ENCODE assay signal across 1 cellular context in genomic region chr2:54611830-54612545, GRCh38.
TF ChIP-seq lines count a peak whose summit lies in the region.

No MANE protein-coding gene starts in this region.

TF ChIP-seq in HepG2, 621 proteins besides CTCF, POLR2A, EP300 and RAD21 (continued from another document and continues in another):
- TF ChIP-seq ZBTB33 (CRISPR knock-in tag; IDR thresholded peaks at IDR 0.05) (peak; percentile 55; the same call in 1 of the 2 replicates), HIC2 (CRISPR knock-in tag; IDR thresholded peaks at IDR 0.05; ENCODE audit: low read depth) (no peak), ZNF564 (CRISPR knock-in tag; IDR thresholded peaks at IDR 0.05) (no peak), ZBTB34 (CRISPR knock-in tag; IDR thresholded peaks at IDR 0.05) (no peak), TIGD3 (CRISPR knock-in tag; IDR thresholded peaks at IDR 0.05; ENCODE audit: borderline replicate concordance) (peak; percentile 76; the same call in 1 of the 2 replicates), MED1 (CRISPR knock-in tag; IDR thresholded peaks at IDR 0.05) (0 out of 2 replicates have a peak, but pooled peaks have one; percentile 17), SAP130 (CRISPR knock-in tag; IDR thresholded peaks at IDR 0.05; ENCODE audit: low read depth) (peak; percentile 43), SMAD9 (CRISPR knock-in tag; IDR thresholded peaks at IDR 0.05) (no peak), LBX2 (CRISPR knock-in tag; IDR thresholded peaks at IDR 0.05; ENCODE audit: borderline replicate concordance) (no peak), SALL1 (CRISPR knock-in tag; IDR thresholded peaks at IDR 0.05) (peak; percentile 16; the same call in 1 of the 2 replicates), ZNF878 (CRISPR knock-in tag; IDR thresholded peaks at IDR 0.05) (0 out of 2 replicates have a peak, but pooled peaks have one; percentile 21), ZNF678 (CRISPR knock-in tag; IDR thresholded peaks at IDR 0.05) (no peak), SOX5 (CRISPR knock-in tag; IDR thresholded peaks at IDR 0.05; ENCODE audit: borderline replicate concordance) (no peak), HMGA1 (CRISPR knock-in tag; conservative IDR thresholded peaks at IDR 0.05) (no peak), ZNF382 (CRISPR knock-in tag; IDR thresholded peaks at IDR 0.05; ENCODE audit: borderline replicate concordance) (no peak), ARID3A (IDR thresholded peaks at IDR 0.05; ENCODE audit: low read depth, low read length) (no peak), KLF6 (CRISPR knock-in tag; IDR thresholded peaks at IDR 0.05) (no peak), KMT2A (CRISPR knock-in tag; IDR thresholded peaks at IDR 0.05) (no peak), MAFF (IDR thresholded peaks at IDR 0.05; ENCODE audit: low read depth, low read length) (no peak), POGK (CRISPR knock-in tag; conservative IDR thresholded peaks at IDR 0.05) (0 out of 2 replicates have a peak, but pooled peaks have one; percentile 31), ZNF724P (CRISPR knock-in tag; IDR thresholded peaks at IDR 0.05; ENCODE audit: borderline replicate concordance) (no peak), BRF2 (CRISPR knock-in tag; IDR thresholded peaks at IDR 0.05) (0 out of 2 replicates have a peak, but pooled peaks have one; percentile 39), GATA4 (IDR thresholded peaks at IDR 0.05; ENCODE audit: borderline replicate concordance, low read depth) (no peak), SMARCC2 (IDR thresholded peaks at IDR 0.05) (no peak), HNF4G (IDR thresholded peaks at IDR 0.05; ENCODE audit: borderline replicate concordance, low read depth, low read length) (no peak), HNF4G (CRISPR knock-in tag; IDR thresholded peaks at IDR 0.05; ENCODE audit: borderline replicate concordance, low read depth) (no peak), DDIT3 (CRISPR knock-in tag; IDR thresholded peaks at IDR 0.05) (no peak), FOXA3 (CRISPR knock-in tag; IDR thresholded peaks at IDR 0.05) (peak; percentile 40; the same call in 1 of the 2 replicates), HIVEP1 (CRISPR knock-in tag; IDR thresholded peaks at IDR 0.05) (no peak), TARDBP (CRISPR knock-in tag; IDR thresholded peaks at IDR 0.05) (no peak), POGZ (CRISPR knock-in tag; IDR thresholded peaks at IDR 0.05) (peak; percentile 55), HNF4A (CRISPR knock-in tag; IDR thresholded peaks at IDR 0.05) (0 out of 2 replicates have a peak, but pooled peaks have one; percentile 21), ZNF687 (CRISPR knock-in tag; IDR thresholded peaks at IDR 0.05) (peak; percentile 58), BRD4 (CRISPR knock-in tag; IDR thresholded peaks at IDR 0.05) (0 out of 2 replicates have a peak, but pooled peaks have one; percentile 30), HNRNPL (IDR thresholded peaks at IDR 0.05; ENCODE audit: low read depth, low read length) (no peak), BCL3 (CRISPR knock-in tag; IDR thresholded peaks at IDR 0.05) (peak; percentile 34; the same call in 1 of the 2 replicates), ZNF788 (CRISPR knock-in tag; IDR thresholded peaks at IDR 0.05; ENCODE audit: borderline replicate concordance) (no peak), HOMEZ (CRISPR knock-in tag; IDR thresholded peaks at IDR 0.05; ENCODE audit: low read depth) (peak; percentile 61; the same call in 1 of the 2 replicates), ZNF615 (CRISPR knock-in tag; IDR thresholded peaks at IDR 0.05; ENCODE audit: borderline replicate concordance) (no peak)
